20 cellular contexts compared by ENCODE assay signal in the genomic region with DNA sequence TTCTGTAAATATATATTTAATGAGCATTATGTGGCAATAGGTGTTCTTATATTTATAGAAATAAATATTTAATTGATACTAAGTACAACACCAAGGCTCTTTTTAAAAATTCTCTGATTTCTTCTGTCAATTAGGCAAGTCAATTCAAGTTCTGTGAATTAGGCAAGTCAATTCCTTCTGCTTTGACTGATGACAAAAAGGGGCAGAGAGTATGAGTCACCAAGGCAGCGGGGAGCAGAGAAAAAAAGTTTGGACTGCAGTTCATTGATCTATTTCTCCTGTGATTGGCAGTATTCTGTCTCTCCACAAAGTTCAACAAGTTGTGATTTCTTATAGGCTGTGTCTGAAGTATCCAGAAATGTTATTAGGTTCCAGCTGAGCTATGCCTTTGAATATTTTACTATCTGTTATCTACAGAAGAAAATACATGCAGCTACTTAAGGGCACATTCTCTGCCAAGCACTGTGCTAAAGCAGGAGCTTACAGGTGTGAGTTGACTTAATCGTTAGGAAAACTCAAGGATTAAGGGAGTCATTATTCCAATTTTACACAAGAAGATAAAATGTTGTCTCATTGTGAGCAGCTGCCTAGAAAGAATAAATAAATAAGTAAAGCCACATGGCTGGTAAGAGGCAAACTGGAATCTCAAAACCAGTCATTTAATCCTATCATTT.
DNase-seq lines count a peak whose midpoint lies in the region; ATAC-seq, FAIRE-seq and TF ChIP-seq lines count a peak whose summit lies in the region.
"Had no signal": no experiment of that assay in that cellular context is flagged by ENCODE, and none has a peak within 500 bp of the region (broad histone marks: within the 10 kb centered on the region; RNA-seq: fewer than 3 reads in every experiment).

No MANE protein-coding gene starts in this region.

- peak in 3 of 4 donors; percentile 34 to 55 (median 52) for ATAC-seq in pancreas
- ATAC-seq in stimulated activated memory B cell treated with anti-CD40 and anti-IgM and Interleukin-4, amounts not matched to agents 10 μg/mL and 1 μg/mL and 100 μg/mL, for 72 hours = no peak
- ATAC-seq in GM18861 (IDR thresholded peaks at IDR 0.05; ENCODE audit: unreplicated experiment) = no peak

- no peak overlapping the region for H3K4me3 Mint-ChIP-seq in stimulated activated memory B cell treated with anti-CD40 and anti-IgM and Interleukin-4, amounts not matched to agents 10 μg/mL and 1 μg/mL and 100 μg/mL, for 72 hours
- H3K4me3 Mint-ChIP-seq: B cell; CD4-positive, alpha-beta T cell; IgD-negative memory B cell had no signal

- H2AFZ ChIP-seq in PC-9 = 0 out of 2 replicates have a peak overlapping the region, but pooled peaks have one; percentile 17

- H3K4me1 Mint-ChIP-seq in stimulated activated memory B cell treated with anti-CD40 and anti-IgM and Interleukin-4, amounts not matched to agents 10 μg/mL and 1 μg/mL and 100 μg/mL, for 72 hours = no peaks in the 10 kb centered on the region
- H3K4me1 Mint-ChIP-seq: B cell, IgD-negative memory B cell had no signal

- H3K9me3 Mint-ChIP-seq in stimulated activated memory B cell treated with anti-CD40 and anti-IgM and Interleukin-4, amounts not matched to agents 10 μg/mL and 1 μg/mL and 100 μg/mL, for 72 hours = peaks cover under 1% of the 10 kb centered on the region
- H3K9me3 Mint-ChIP-seq: CD4-positive, alpha-beta T cell had no signal

- H3K4me3 ChIP-seq in PC-9 (no peak overlapping the region), bronchial epithelial cell (ENCODE audit: low read depth, low read length) (no peak overlapping the region), pancreas (no peak overlapping the region), right atrium auricular region (no peak overlapping the region)
- H3K4me3 ChIP-seq: HAP-1 had no signal

- POLR2A ChIA-PET in PC-9 (lab: Charles Lee; ENCODE audit: unreplicated experiment) = no interaction called here

- intact Hi-C loops in PC-9 (cut with micrococcal nuclease; ENCODE audit: unreplicated experiment) = no loop called here
- intact Hi-C loops in pancreas (cut with DNase I) = no loop called here

- no TSS peak for BruUV-seq in PC-9 (replicated peaks; lab: Mats Ljungman, UMichigan)

- CTCF ChIA-PET in PC-9 (lab: Charles Lee) = no interaction called here

- FAIRE-seq in bronchial epithelial cell (lab: Jason Lieb, UNC) (no peak), pancreas (lab: Jason Lieb, UNC) (no peak), HTR-8/SVneo (lab: Jason Lieb, UNC) (no peak)
- FAIRE-seq: G401.6, GM12891, GM19239, H1 had no signal

- WGBS in pancreas, 2 donors = 30 to 35% methylated on average over 2 of the region's 2 CpGs

- no peaks in the 10 kb centered on the region for H4K20me1 ChIP-seq in PC-9 (ENCODE audit: insufficient read depth)

- no peaks in the 10 kb centered on the region for H3K9me2 ChIP-seq in PC-9 (ENCODE audit: insufficient read depth)

- no peak overlapping the region for H3K27ac Mint-ChIP-seq in stimulated activated memory B cell treated with anti-CD40 and anti-IgM and Interleukin-4, amounts not matched to agents 10 μg/mL and 1 μg/mL and 100 μg/mL, for 72 hours
- H3K27ac Mint-ChIP-seq: B cell; CD4-positive, alpha-beta T cell; IgD-negative memory B cell had no signal

- H3K4me2 ChIP-seq in PC-9 = no peak overlapping the region

- no peaks in the 10 kb centered on the region for H3F3A ChIP-seq in PC-9 (ENCODE audit: insufficient read depth, low read depth)

- H3K79me2 ChIP-seq in PC-9 (ENCODE audit: low read depth) = no peaks in the 10 kb centered on the region

- H3K27me3 Mint-ChIP-seq in stimulated activated memory B cell treated with anti-CD40 and anti-IgM and Interleukin-4, amounts not matched to agents 10 μg/mL and 1 μg/mL and 100 μg/mL, for 72 hours = no peaks in the 10 kb centered on the region
- H3K27me3 Mint-ChIP-seq: B cell; CD4-positive, alpha-beta T cell; IgD-negative memory B cell had no signal

- H3K27ac ChIP-seq in PC-9 (no peak overlapping the region), pancreas (no peak overlapping the region), right atrium auricular region (no peak overlapping the region)
- H3K27ac ChIP-seq: HL-60 had no signal

- H3K27me3 ChIP-seq in PC-9 (ENCODE audit: insufficient read depth, low read depth) = no peaks in the 10 kb centered on the region
- H3K27me3 ChIP-seq in bronchial epithelial cell (ENCODE audit: control insufficient read depth, insufficient read depth, low read length) = no peaks in the 10 kb centered on the region
- H3K27me3 ChIP-seq in pancreas = no peaks in the 10 kb centered on the region
- no peaks in the 10 kb centered on the region for H3K27me3 ChIP-seq in right atrium auricular region

- H3K36me3 Mint-ChIP-seq in stimulated activated memory B cell treated with anti-CD40 and anti-IgM and Interleukin-4, amounts not matched to agents 10 μg/mL and 1 μg/mL and 100 μg/mL, for 72 hours = no peaks in the 10 kb centered on the region
- H3K36me3 Mint-ChIP-seq: IgD-negative memory B cell had no signal

- H3K9me3 ChIP-seq in PC-9 (ENCODE audit: insufficient read depth, low read depth) (no peaks in the 10 kb centered on the region), pancreas (no peaks in the 10 kb centered on the region), right atrium auricular region (no peaks in the 10 kb centered on the region)
- H3K9me3 ChIP-seq: HAP-1 had no signal

- peaks cover 8% of the 10 kb centered on the region for H3K4me1 ChIP-seq in PC-9 (replicated peaks; ENCODE audit: insufficient read depth)
- H3K4me1 ChIP-seq in pancreas = no peaks in the 10 kb centered on the region
- H3K4me1 ChIP-seq in right atrium auricular region = no peaks in the 10 kb centered on the region
- H3K4me1 ChIP-seq: HAP-1 had no signal

- DNase-seq in HPDE6-E6E7 (ENCODE audit: extremely low spot score) (peak; percentile 36), PC-9 (no peak), bronchial epithelial cell (ENCODE audit: low read depth) (peak; percentile 35), pancreas (no peak), HTR-8/SVneo (ENCODE audit: insufficient read length, low spot score) (no peak), right atrium auricular region (ENCODE audit: low spot score) (no peak)
- DNase-seq: C1 segment of cervical spinal cord; Calu3; CD4-positive, alpha-beta T cell; DMS79 had no signal

- TF ChIP-seq CTCF in PC-9 (conservative IDR thresholded peaks at IDR 0.05) = no peak
- TF ChIP-seq CTCF in bronchial epithelial cell (IDR thresholded peaks at IDR 0.05; ENCODE audit: insufficient read depth, low read length, severe bottlenecking) = no peak
- TF ChIP-seq CTCF in pancreas (IDR thresholded peaks at IDR 0.05) = no peak
- TF ChIP-seq CTCF in right atrium auricular region (IDR thresholded peaks at IDR 0.05) = no peak

- no peaks in the 10 kb centered on the region for H3K36me3 ChIP-seq in PC-9 (ENCODE audit: low read depth)
- no peaks in the 10 kb centered on the region for H3K36me3 ChIP-seq in bronchial epithelial cell (ENCODE audit: control insufficient read depth, insufficient read depth, low read length)
- no peaks in the 10 kb centered on the region for H3K36me3 ChIP-seq in pancreas
- H3K36me3 ChIP-seq in right atrium auricular region = no peaks in the 10 kb centered on the region
- H3K36me3 ChIP-seq: HAP-1 had no signal

Comparison
In these comparisons a context has a peak if more than half of its experiments do, and no peak if none do; other contexts are left out.
1. DNase-seq: peak in HPDE6-E6E7 (single experiment) and bronchial epithelial cell (single experiment); none in PC-9 (0 of 2), pancreas (0 of 6), HTR-8/SVneo (single experiment) and right atrium auricular region (single experiment).
2. ATAC-seq: peak in pancreas (3 of 4); none in stimulated activated memory B cell treated with anti-CD40 and anti-IgM and Interleukin-4, amounts not matched to agents 10 μg/mL and 1 μg/mL and 100 μg/mL, for 72 hours (single experiment) and GM18861 (single experiment).